ENCODE assay signal across 8 cellular contexts in genomic region chr3:15429080-15429479, GRCh38. TPM values are rescaled to one million over a fixed set of nuclear protein-coding genes. Genes with fewer than 3 reads are reported as not detected.
DNase-seq lines count a peak whose midpoint lies in the region; ATAC-seq and TF ChIP-seq lines count a peak whose summit lies in the region.

No MANE protein-coding gene starts in this region.

- H3K4me3 Mint-ChIP-seq in endothelial cell (ENCODE audit: unreplicated experiment), result peak overlapping the region; percentile 100
- peak overlapping the region; percentile 95 for H3K4me3 Mint-ChIP-seq in progenitor cell of endocrine pancreas (ENCODE audit: low read depth)

- H3K27ac Mint-ChIP-seq in endothelial cell (ENCODE audit: unreplicated experiment) (peak overlapping the region; percentile 75), progenitor cell of endocrine pancreas (no peak overlapping the region)

- ATAC-seq in RWPE2 (ENCODE audit: low read depth), result no peak
- ATAC-seq in HG03159 (IDR thresholded peaks at IDR 0.05; ENCODE audit: unreplicated experiment), result no peak

- DNase-seq in GM12864 (ENCODE audit: low read depth) (no peak), RWPE2 (ENCODE audit: low spot score) (no peak), endothelial cell (ENCODE audit: low spot score) (no peak), progenitor cell of endocrine pancreas (ENCODE audit: low spot score, unreplicated experiment) (no peak), islet precursor cell (no peak), cerebellum (ENCODE audit: low spot score) (no peak), D341Med (ENCODE audit: low spot score) (no peak)

- H3K36me3 ChIP-seq in RWPE2 (ENCODE audit: low read depth), result peaks cover 70% of the 10 kb centered on the region

- H3K4me1 Mint-ChIP-seq in endothelial cell (ENCODE audit: unreplicated experiment) (peaks cover 23% of the 10 kb centered on the region), progenitor cell of endocrine pancreas (ENCODE audit: low read depth) (peaks cover 30% of the 10 kb centered on the region)

- H3K27me3 ChIP-seq in RWPE2 (ENCODE audit: insufficient read depth, poor library complexity, severe bottlenecking), result no peaks in the 10 kb centered on the region

- no peak overlapping the region for H3K27ac ChIP-seq in RWPE2 (ENCODE audit: poor library complexity, severe bottlenecking)

- H3K4me1 ChIP-seq in RWPE2 (ENCODE audit: insufficient read depth, poor library complexity, severe bottlenecking), result peaks cover 10% of the 10 kb centered on the region

- TF ChIP-seq CTCF in GM12864 (IDR thresholded peaks at IDR 0.05; ENCODE audit: low read depth, low read length, missing control alignments), result no peak
- TF ChIP-seq CTCF in RWPE2 (IDR thresholded peaks at IDR 0.05; ENCODE audit: poor library complexity, severe bottlenecking), result no peak
- no peak for TF ChIP-seq CTCF in endothelial cell (IDR thresholded peaks at IDR 0.05; ENCODE audit: unreplicated experiment)
- TF ChIP-seq CTCF in progenitor cell of endocrine pancreas (IDR thresholded peaks at IDR 0.05; ENCODE audit: unreplicated experiment), result no peak

- peaks cover 19% of the 10 kb centered on the region for H3K36me3 Mint-ChIP-seq in endothelial cell (ENCODE audit: low read depth, unreplicated experiment)
- H3K36me3 Mint-ChIP-seq in progenitor cell of endocrine pancreas (ENCODE audit: insufficient read depth), result peaks cover 13% of the 10 kb centered on the region

- H3K9me3 ChIP-seq in RWPE2 (ENCODE audit: severe bottlenecking), result no peaks in the 10 kb centered on the region

- H3K27me3 Mint-ChIP-seq in endothelial cell (ENCODE audit: unreplicated experiment) (peaks cover 5% of the 10 kb centered on the region), progenitor cell of endocrine pancreas (no peaks in the 10 kb centered on the region)

- H3K4me3 ChIP-seq in GM12864 (ENCODE audit: low read depth, low read length) (peak overlapping the region; percentile 68; the same call in 1 of the 2 replicates), RWPE2 (ENCODE audit: severe bottlenecking) (peak overlapping the region; percentile 86)

- H3K9me3 Mint-ChIP-seq in endothelial cell (ENCODE audit: unreplicated experiment) (no peaks in the 10 kb centered on the region), progenitor cell of endocrine pancreas (ENCODE audit: low read depth) (no peaks in the 10 kb centered on the region)

RNA-seq across cellular contexts. Expression of gene EAF1, which starts 1.7 kb away (rescaled TPM):
- total RNA-seq in endothelial cell (ENCODE audit: unreplicated experiment), result 23.9 TPM
- 28.2 TPM in 2 replicates for total RNA-seq in progenitor cell of endocrine pancreas
- total RNA-seq in cerebellum, result 21.1 TPM

RNA-seq across cellular contexts. Expression of gene METTL6, which starts 1.7 kb away (rescaled TPM):
- total RNA-seq in endothelial cell (ENCODE audit: unreplicated experiment), result 16.0 TPM
- 28.0 and 28.2 TPM in 2 replicates for total RNA-seq in progenitor cell of endocrine pancreas
- total RNA-seq in cerebellum, result 57.2 TPM
